ENCODE assay signal across 1 cellular context in genomic region chr11:8828580-8829358, GRCh38.
A peak's percentile ranks its signal among the peaks of the same experiment; 100 is the strongest.
TF ChIP-seq lines count a peak whose summit lies in the region.

No MANE protein-coding gene starts in this region.

TF ChIP-seq in K562, 482 proteins besides CTCF, POLR2A, EP300 and RAD21 (continued from another document and continues in another):
- no peak for TF ChIP-seq ARID3A (IDR thresholded peaks at IDR 0.05; ENCODE audit: borderline replicate concordance, low read depth, low read length)
- 0 out of 2 replicates have a peak, but pooled peaks have one; percentile 23 for TF ChIP-seq ARID1B (IDR thresholded peaks at IDR 0.05)
- no peak for TF ChIP-seq HNRNPLL (IDR thresholded peaks at IDR 0.05; ENCODE audit: low read depth, low read length, poor library complexity, severe bottlenecking)
- TF ChIP-seq YBX1 (IDR thresholded peaks at IDR 0.05): 0 out of 2 replicates have a peak, but pooled peaks have one; percentile 30
- 0 out of 2 replicates have a peak, but pooled peaks have one; percentile 25 for TF ChIP-seq BHLHE40 (IDR thresholded peaks at IDR 0.05; ENCODE audit: low read length)
- TF ChIP-seq MYC (IDR thresholded peaks at IDR 0.05; ENCODE audit: low read depth, low read length): no peak
- TF ChIP-seq MYC (CRISPR knock-in tag; IDR thresholded peaks at IDR 0.05; ENCODE audit: borderline replicate concordance, low read depth): no peak
- no peak for TF ChIP-seq ZNF121 (CRISPR knock-in tag; conservative IDR thresholded peaks at IDR 0.05)
- no peak for TF ChIP-seq ARID2 (IDR thresholded peaks at IDR 0.05)
- TF ChIP-seq TFAM (CRISPR knock-in tag; conservative IDR thresholded peaks at IDR 0.05): no peak
- TF ChIP-seq ZNF445 (CRISPR knock-in tag; IDR thresholded peaks at IDR 0.05; ENCODE audit: low read depth): no peak
- peak; percentile 69; the same call in 1 of the 2 replicates for TF ChIP-seq SMARCA5 (IDR thresholded peaks at IDR 0.05)
- no peak for TF ChIP-seq HINFP (tag; conservative IDR thresholded peaks at IDR 0.05; ENCODE audit: low read depth)
- peak; percentile 79 for TF ChIP-seq OTX1 (CRISPR knock-in tag; IDR thresholded peaks at IDR 0.05)
- TF ChIP-seq ZNF407 (IDR thresholded peaks at IDR 0.05; ENCODE audit: low read depth): no peak
- no peak for TF ChIP-seq POLR3G (IDR thresholded peaks at IDR 0.05; ENCODE audit: extremely low read depth, insufficient read length, insufficient replicate concordance)
- no peak for TF ChIP-seq HNRNPH1 (optimal IDR thresholded peaks at IDR 0.05; ENCODE audit: low read depth, low read length)
- TF ChIP-seq NR0B1 (IDR thresholded peaks at IDR 0.05; ENCODE audit: partially characterized antibody): no peak
- TF ChIP-seq JUND (IDR thresholded peaks at IDR 0.05; ENCODE audit: borderline replicate concordance, low read depth, low read length): no peak
- TF ChIP-seq JUND (tag; IDR thresholded peaks at IDR 0.05; ENCODE audit: borderline replicate concordance, low read depth, low read length): peak; percentile 18; the same call in 1 of the 3 replicates
- TF ChIP-seq CXXC5 (CRISPR knock-in tag; IDR thresholded peaks at IDR 0.05): no peak
- TF ChIP-seq MYBL2 (IDR thresholded peaks at IDR 0.05; ENCODE audit: low read depth): peak; percentile 11; the same call in 1 of the 2 replicates
- no peak for TF ChIP-seq MYBL2 (CRISPR knock-in tag; IDR thresholded peaks at IDR 0.05; ENCODE audit: borderline replicate concordance)
- peak; percentile 40; the same call in 1 of the 2 replicates for TF ChIP-seq HLTF (IDR thresholded peaks at IDR 0.05)
- TF ChIP-seq CBX8 (IDR thresholded peaks at IDR 0.05; ENCODE audit: borderline replicate concordance, extremely low read depth, low read depth, low read length, poor library complexity, severe bottlenecking): no peak
- TF ChIP-seq FOXJ2 (tag; IDR thresholded peaks at IDR 0.05): no peak
- peak; percentile 39; the same call in 1 of the 2 replicates for TF ChIP-seq NKRF (IDR thresholded peaks at IDR 0.05; ENCODE audit: borderline replicate concordance)
- TF ChIP-seq CEBPG (CRISPR knock-in tag; IDR thresholded peaks at IDR 0.05): 0 out of 2 replicates have a peak, but pooled peaks have one; percentile 25
- TF ChIP-seq CEBPG (tag; conservative IDR thresholded peaks at IDR 0.05 in 1 of 2, IDR thresholded peaks at IDR 0.05 in 1 of 2): no peak
- no peak for TF ChIP-seq CTCFL (IDR thresholded peaks at IDR 0.05; ENCODE audit: borderline replicate concordance, insufficient read depth, low read depth, low read length, poor library complexity, severe bottlenecking)
- no peak for TF ChIP-seq ZNF184 (CRISPR knock-in tag; IDR thresholded peaks at IDR 0.05)
- TF ChIP-seq GTF2E2 (tag; IDR thresholded peaks at IDR 0.05): no peak
- peak; percentile 79; the same call in 1 of the 2 replicates for TF ChIP-seq ELF4 (CRISPR knock-in tag; IDR thresholded peaks at IDR 0.05)
- TF ChIP-seq USF1 (CRISPR knock-in tag; IDR thresholded peaks at IDR 0.05): 0 out of 2 replicates have a peak, but pooled peaks have one; percentile 10
- TF ChIP-seq EHMT2 (IDR thresholded peaks at IDR 0.05): peak; percentile 52; the same call in 1 of the 2 replicates
- TF ChIP-seq ZNF668 (CRISPR knock-in tag; IDR thresholded peaks at IDR 0.05): no peak
- TF ChIP-seq LARP7 (IDR thresholded peaks at IDR 0.05): peak; percentile 91; the same call in 1 of the 2 replicates
- TF ChIP-seq THRB (CRISPR knock-in tag; conservative IDR thresholded peaks at IDR 0.05): peak; percentile 76; the same call in 1 of the 2 replicates
- 0 out of 2 replicates have a peak, but pooled peaks have one; percentile 37 for TF ChIP-seq MEF2D (tag; conservative IDR thresholded peaks at IDR 0.05; ENCODE audit: low read depth)
- peak; percentile 35 to 70; a peak in 3 of 4 replicates for TF ChIP-seq TRIM24 (IDR thresholded peaks at IDR 0.05)
- no peak for TF ChIP-seq CCAR2 (IDR thresholded peaks at IDR 0.05; ENCODE audit: low read depth, low read length)
- TF ChIP-seq THRAP3 (IDR thresholded peaks at IDR 0.05; ENCODE audit: borderline replicate concordance): peak; percentile 62; the same call in 1 of the 2 replicates
- no peak for TF ChIP-seq TCF7L2 (IDR thresholded peaks at IDR 0.05; ENCODE audit: low read depth, low read length)
- peak in 1 of 2 experiments; percentile 29; a peak in 1 of 4 replicates for TF ChIP-seq TEAD1 (CRISPR knock-in tag; IDR thresholded peaks at IDR 0.05)
